In genomic region chr11:126172596-126173038, GRCh38 we compare ENCODE assay signal across 15 cellular contexts. TPM values are rescaled to one million over a fixed set of nuclear protein-coding genes. Genes with fewer than 3 reads are reported as not detected.
A peak's percentile ranks its signal among the peaks of the same experiment; 100 is the strongest.
DNase-seq lines count a peak whose midpoint lies in the region; ATAC-seq and TF ChIP-seq lines count a peak whose summit lies in the region.
"Had no signal": no experiment of that assay in that cellular context is flagged by ENCODE, and none has a peak within 500 bp of the region (broad histone marks: within the 10 kb centered on the region; RNA-seq: fewer than 3 reads in every experiment).

No MANE protein-coding gene starts in this region.

- H3K9ac ChIP-seq in KMS-11 (no peak overlapping the region), adipocyte (ENCODE audit: low read length) (peak overlapping the region; percentile 1)

- no peaks in the 10 kb centered on the region for H3K36me3 ChIP-seq in KMS-11 (ENCODE audit: insufficient read depth)
- H3K36me3 ChIP-seq in adipocyte (ENCODE audit: control insufficient read depth, insufficient read depth, low read length, severe bottlenecking): no peaks in the 10 kb centered on the region
- H3K36me3 ChIP-seq in lower lobe of right lung: no peaks in the 10 kb centered on the region
- H3K36me3 ChIP-seq: upper lobe of right lung had no signal

- H3K9me3 ChIP-seq in adipocyte (ENCODE audit: control insufficient read depth, low read length) (no peaks in the 10 kb centered on the region), lower lobe of right lung (no peaks in the 10 kb centered on the region), T-helper 17 cell (ENCODE audit: control insufficient read depth, low read length, poor library complexity, severe bottlenecking) (no peaks in the 10 kb centered on the region)
- H3K9me3 ChIP-seq: upper lobe of right lung had no signal

- no peaks in the 10 kb centered on the region for H3K79me2 ChIP-seq in KMS-11 (ENCODE audit: insufficient read depth, low read depth)

- peaks cover 44% of the 10 kb centered on the region for H3K27me3 Mint-ChIP-seq in T-helper 17 cell

- TF ChIP-seq CTCF in KMS-11 (conservative IDR thresholded peaks at IDR 0.05; ENCODE audit: low read depth, low read length): no peak
- no peak for TF ChIP-seq CTCF in lower lobe of right lung (IDR thresholded peaks at IDR 0.05)

- H3K4me1 ChIP-seq in KMS-11 (ENCODE audit: low read depth, poor library complexity, severe bottlenecking) (peaks cover 27% of the 10 kb centered on the region), adipocyte (ENCODE audit: control insufficient read depth, insufficient read depth, low read length) (peaks cover 30% of the 10 kb centered on the region), lower lobe of right lung (no peaks in the 10 kb centered on the region)

- H3K4me3 ChIP-seq in KMS-11 (IDR thresholded peaks at IDR 0.05; ENCODE audit: insufficient read depth, low read depth, low read length) (no peak overlapping the region), adipocyte (ENCODE audit: low read length) (no peak overlapping the region), lower lobe of right lung (no peak overlapping the region)
- H3K4me3 ChIP-seq: upper lobe of right lung had no signal

- H3K4me2 ChIP-seq in KMS-11: peak overlapping the region; percentile 39

- H3K27ac Mint-ChIP-seq in T-helper 17 cell: no peak overlapping the region
- H3K27ac Mint-ChIP-seq: CD4-positive, CD25-positive, alpha-beta regulatory T cell had no signal

- peak overlapping the region; percentile 59; the same call in 1 of the 2 replicates for H3K27ac ChIP-seq in KMS-11
- no peak overlapping the region for H3K27ac ChIP-seq in lower lobe of right lung
- H3K27ac ChIP-seq: upper lobe of right lung had no signal

- DNase-seq in AML-193 (lab: John Stamatoyannopoulos, UW) (peak; percentile 76 to 78), adipocyte (ENCODE audit: low read depth) (peak; percentile 64), lower lobe of right lung (peak; percentile 18), epidermal melanocyte (ENCODE audit: insufficient read length, low spot score) (no peak), Right ventricle myocardium inferior (ENCODE audit: missing footprints) (no peak), Right ventricle myocardium superior (no peak), T-helper 17 cell (no peak)
- DNase-seq: activated CD8-positive, alpha-beta memory T cell treated with anti-CD3 and anti-CD28 coated beads for 24 hours; CD4-positive, CD25-positive, alpha-beta regulatory T cell; effector memory CD4-positive, alpha-beta T cell; kidney glomerular epithelial cell; naive thymus-derived CD4-positive, alpha-beta T cell; NCI-H526 treated with DMSO at 0.1 percent for 48 hours; upper lobe of right lung had no signal

- intact Hi-C loops in lower lobe of right lung (cut with DNase I): no loop called here
- intact Hi-C loops in Right ventricle myocardium inferior (cut with DNase I): no loop called here
- intact Hi-C loops in Right ventricle myocardium superior (cut with DNase I): no loop called here

- H3K4me3 Mint-ChIP-seq in T-helper 17 cell: no peak overlapping the region
- H3K4me3 Mint-ChIP-seq: CD4-positive, CD25-positive, alpha-beta regulatory T cell; naive thymus-derived CD4-positive, alpha-beta T cell had no signal

- H3K27me3 ChIP-seq in KMS-11 (ENCODE audit: insufficient read depth, low read depth): no peaks in the 10 kb centered on the region
- H3K27me3 ChIP-seq in adipocyte (replicated peaks; ENCODE audit: control insufficient read depth, insufficient read depth, low read length): no peaks in the 10 kb centered on the region
- no peaks in the 10 kb centered on the region for H3K27me3 ChIP-seq in lower lobe of right lung (ENCODE audit: low read depth)
- H3K27me3 ChIP-seq: upper lobe of right lung had no signal

- ATAC-seq in lower lobe of right lung: no peak
- ATAC-seq in Right ventricle myocardium inferior: no peak
- no peak for ATAC-seq in Right ventricle myocardium superior (ENCODE audit: poor library complexity)
- no peak for ATAC-seq in T-helper 17 cell
- ATAC-seq: naive thymus-derived CD4-positive, alpha-beta T cell; upper lobe of right lung had no signal

- no peaks in the 10 kb centered on the region for H3K36me3 Mint-ChIP-seq in T-helper 17 cell (ENCODE audit: low read depth)
- H3K36me3 Mint-ChIP-seq: CD4-positive, CD25-positive, alpha-beta regulatory T cell; naive thymus-derived CD4-positive, alpha-beta T cell had no signal

- no peaks in the 10 kb centered on the region for H4K20me1 ChIP-seq in KMS-11 (ENCODE audit: insufficient read depth)

- H3K4me1 Mint-ChIP-seq in T-helper 17 cell: no peaks in the 10 kb centered on the region
- H3K4me1 Mint-ChIP-seq: CD4-positive, CD25-positive, alpha-beta regulatory T cell had no signal

- no peak overlapping the region for H2AFZ ChIP-seq in KMS-11 (ENCODE audit: low read depth)

RNA-seq across cellular contexts. Expression of gene RPUSD4, which starts 38.8 kb away (rescaled TPM):
- total RNA-seq in lower lobe of right lung (25.8 TPM), Right ventricle myocardium inferior (40.0 TPM), Right ventricle myocardium superior (40.7 TPM), T-helper 17 cell (10 to 100 TPM; 33.2 to 41.2 TPM)

RNA-seq across cellular contexts. Expression of gene FAM118B, which starts 39.0 kb away (rescaled TPM):
- total RNA-seq in lower lobe of right lung (35.2 TPM), Right ventricle myocardium inferior (25.6 TPM), Right ventricle myocardium superior (22.2 TPM), T-helper 17 cell (1 to 10 TPM; 2.5 to 2.8 TPM)

Comparison
In these comparisons a context has a peak if more than half of its experiments do, and no peak if none do; other contexts are left out.
1. DNase-seq: peak in AML-193 (2 of 2), adipocyte (single experiment) and lower lobe of right lung (single experiment); none in epidermal melanocyte (single experiment), Right ventricle myocardium inferior (single experiment), Right ventricle myocardium superior (single experiment) and T-helper 17 cell (0 of 3).